14 cellular contexts compared by ENCODE assay signal in the genomic region with DNA sequence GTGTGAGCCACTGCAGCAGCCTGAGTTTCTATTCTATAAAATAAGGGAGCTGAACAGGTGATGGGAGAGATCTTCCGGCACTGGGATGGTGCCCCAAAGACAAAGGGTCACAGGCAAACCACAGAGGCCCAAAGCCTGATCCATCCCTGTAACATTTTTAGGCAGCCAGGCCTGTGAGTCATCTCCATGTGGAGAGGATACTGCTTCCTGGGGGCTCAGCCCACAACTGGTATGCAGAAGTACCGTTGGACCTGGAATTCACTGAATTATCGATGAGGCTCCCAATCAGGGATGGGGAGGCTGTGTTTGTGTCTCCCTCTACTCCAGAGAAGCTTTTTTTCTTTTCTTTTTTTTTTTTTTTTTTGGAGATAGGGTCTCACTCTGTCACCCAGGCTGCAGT. TPM values are rescaled to one million over a fixed set of nuclear protein-coding genes. Genes with fewer than 3 reads are reported as not detected.
DNase-seq lines count a peak whose midpoint lies in the region; ATAC-seq, FAIRE-seq and TF ChIP-seq lines count a peak whose summit lies in the region.
"Had no signal": no experiment of that assay in that cellular context is flagged by ENCODE, and none has a peak within 500 bp of the region (broad histone marks: within the 10 kb centered on the region; RNA-seq: fewer than 3 reads in every experiment).

No MANE protein-coding gene starts in this region.

- no peak overlapping the region for H3K4me3 ChIP-seq in cardiac muscle cell
- no peak overlapping the region for H3K4me3 ChIP-seq in right atrium auricular region
- H3K4me3 ChIP-seq: upper lobe of left lung had no signal

- no peak for TF ChIP-seq CTCF in cardiac muscle cell (IDR thresholded peaks at IDR 0.05; ENCODE audit: low read depth, low read length)
- TF ChIP-seq CTCF in right atrium auricular region (IDR thresholded peaks at IDR 0.05): no peak
- TF ChIP-seq CTCF in type B pancreatic cell (conservative IDR thresholded peaks at IDR 0.05): no peak

- peaks cover 52% of the 10 kb centered on the region for H3K4me1 Mint-ChIP-seq in type B pancreatic cell (ENCODE audit: unreplicated experiment)
- peaks cover 5 to 16% (median 11%) of the 10 kb centered on the region in 3 donors for H3K4me1 Mint-ChIP-seq in T-cell

- H3K9me3 ChIP-seq in cardiac muscle cell (ENCODE audit: low read depth) (no peaks in the 10 kb centered on the region), right atrium auricular region (no peaks in the 10 kb centered on the region)
- H3K9me3 ChIP-seq: upper lobe of left lung had no signal

- no peak for FAIRE-seq in GM19239 (lab: Jason Lieb, UNC)
- FAIRE-seq: A204.1 had no signal

- H3K4me1 ChIP-seq in cardiac muscle cell (ENCODE audit: low read depth): peaks cover 56% of the 10 kb centered on the region
- H3K4me1 ChIP-seq in right atrium auricular region: peaks cover 0 to 82% of the 10 kb centered on the region in 2 donors

- H3K27me3 ChIP-seq in cardiac muscle cell (no peaks in the 10 kb centered on the region), right atrium auricular region (no peaks in the 10 kb centered on the region)
- H3K27me3 ChIP-seq: upper lobe of left lung had no signal

- ATAC-seq in left ventricle myocardium superior (no peak), T-cell (replicated peaks in 1 of 4) (no peak)
- ATAC-seq: naive thymus-derived CD8-positive, alpha-beta T cell had no signal

- peaks cover 13% of the 10 kb centered on the region for H3K36me3 Mint-ChIP-seq in type B pancreatic cell
- H3K36me3 Mint-ChIP-seq in T-cell: peaks cover 5% of the 10 kb centered on the region

- CTCF ChIA-PET in T-cell (lab: Charles Lee): interaction anchor here in 1 of 2 donors (0.8 kb wide), 1 partner anchor 181 kb away, joined by 7 read pairs; no protein-coding TSS in a partner anchor

- no peaks in the 10 kb centered on the region for H3K9me3 Mint-ChIP-seq in type B pancreatic cell
- no peaks in the 10 kb centered on the region for H3K9me3 Mint-ChIP-seq in T-cell
- H3K9me3 Mint-ChIP-seq: naive thymus-derived CD8-positive, alpha-beta T cell had no signal

- POLR2A ChIA-PET in T-cell (lab: Charles Lee): no interaction called here

- DNase-seq in cardiac muscle cell (ENCODE audit: low read depth in 1 of 2, low spot score in 1 of 2): peak in 1 of 2 donors; percentile 49
- DNase-seq in left ventricle myocardium superior: no peak
- DNase-seq in amniotic epithelial cell (ENCODE audit: low read depth): peak; percentile 53
- no peak for DNase-seq in right atrium auricular region (ENCODE audit: low spot score)
- DNase-seq in type B pancreatic cell (ENCODE audit: extremely low spot score, unreplicated experiment): no peak
- no peak for DNase-seq in GM19239 (ENCODE audit: insufficient read length, low spot score)
- no peak for DNase-seq in midbrain (lab: John Stamatoyannopoulos, UW)
- DNase-seq in T-cell: no peak
- DNase-seq: activated CD4-positive, alpha-beta T cell treated with anti-CD3 and anti-CD28 coated beads, Interleukin-2, amount 50 U/mL, for 4 hours; naive thymus-derived CD8-positive, alpha-beta T cell; stimulated activated CD4-positive, alpha-beta T cell treated with anti-CD3 and anti-CD28 coated beads, Interleukin-4, amount 100 ng/mL, for 4 hours; upper lobe of left lung had no signal

- H3K27me3 Mint-ChIP-seq in type B pancreatic cell (no peaks in the 10 kb centered on the region), T-cell (no peaks in the 10 kb centered on the region)
- H3K27me3 Mint-ChIP-seq: naive thymus-derived CD8-positive, alpha-beta T cell had no signal

- peak overlapping the region; percentile 57 for H3K27ac ChIP-seq in cardiac muscle cell
- peak overlapping the region; percentile 91 to 95 for H3K27ac ChIP-seq in right atrium auricular region
- H3K27ac ChIP-seq: KMS-11 had no signal

- peak overlapping the region; percentile 8 for H3K27ac Mint-ChIP-seq in type B pancreatic cell
- no peak overlapping the region for H3K27ac Mint-ChIP-seq in T-cell

- H3K36me3 ChIP-seq in cardiac muscle cell (peaks cover 3% of the 10 kb centered on the region), right atrium auricular region (peaks cover 13% of the 10 kb centered on the region)

- H3K4me3 Mint-ChIP-seq in type B pancreatic cell: no peak overlapping the region
- no peak overlapping the region for H3K4me3 Mint-ChIP-seq in T-cell
- H3K4me3 Mint-ChIP-seq: naive thymus-derived CD8-positive, alpha-beta T cell had no signal

- intact Hi-C loops in left ventricle myocardium superior (cut with micrococcal nuclease): no loop called here

RNA-seq across cellular contexts. Expression of gene WASF2, which starts 48.8 kb away (rescaled TPM):
- total RNA-seq in cardiac muscle cell (18.8 and 32.7 TPM in 2 replicates), left ventricle myocardium superior (59.1 TPM), right atrium auricular region (10 to 100 TPM; 20.7 to 49.0 TPM), type B pancreatic cell (ENCODE audit: low replicate concordance) (113 and 123 TPM in 2 replicates), T-cell (100 to 1,000 TPM; 145 to 161 (median 156) TPM)
- polyA plus RNA-seq in cardiac muscle cell: 53.4 and 69.2 TPM in 2 replicates
